Comparison of ENCODE assay signal across 8 cellular contexts in genomic region chr5:131634996-131635754, GRCh38. TPM values are rescaled to one million over a fixed set of nuclear protein-coding genes. Genes with fewer than 3 reads are reported as not detected.
DNase-seq lines count a peak whose midpoint lies in the region; ATAC-seq, FAIRE-seq and TF ChIP-seq lines count a peak whose summit lies in the region.

Gene RAPGEF6 (minus strand): TSS chr5:131635229. CDS start chr5:131635030, 199 bp downstream.

- H3K9me3 ChIP-seq in BE2C = no peaks in the 10 kb centered on the region

- H3K4me1 ChIP-seq in BE2C = no peaks in the 10 kb centered on the region

- no peak; the same call in 1 of the 2 replicates for TF ChIP-seq CTCF in BE2C (IDR thresholded peaks at IDR 0.05; ENCODE audit: low read depth, low read length)

- H3K36me3 ChIP-seq in BE2C = no peaks in the 10 kb centered on the region

- H3K27me3 ChIP-seq in BE2C = no peaks in the 10 kb centered on the region

- DNase-seq in BE2C (peak; percentile 97), GM19239 (ENCODE audit: insufficient read length, low spot score) (peak; percentile 49), NCI-H524 treated with DMSO at 0.1 percent for 48 hours (lab: John Stamatoyannopoulos, UW) (peak; percentile 93), kidney glomerular epithelial cell (lab: John Stamatoyannopoulos, UW) (peak; percentile 100)
- peak; percentile 95 to 96 for DNase-seq in activated CD4-positive, alpha-beta T cell treated with anti-CD3 and anti-CD28 coated beads for 4 hours
- peak; percentile 86 to 92 for DNase-seq in stimulated activated CD4-positive, alpha-beta T cell treated with anti-CD3 and anti-CD28 coated beads, Interleukin-1b, Interleukin-23, amount 100 ng/mL, for 1 hour (ENCODE audit: low read depth in 2 of 2)

- ATAC-seq in HG03457 (IDR thresholded peaks at IDR 0.05; ENCODE audit: unreplicated experiment) = peak; percentile 90

- H3K27ac ChIP-seq in cingulate gyrus (ENCODE audit: low read depth, low read length) = peak within 1 kb of the TSS; percentile 97

- peak within 1 kb of the TSS; percentile 96 for H3K4me3 ChIP-seq in BE2C (ENCODE audit: low read depth, low read length)

- peak; percentile 98 for FAIRE-seq in GM19239 (lab: Jason Lieb, UNC)

RNA-seq across cellular contexts. Expression of gene RAPGEF6, which starts in this region (rescaled TPM):
- 6.3 TPM for polyA plus RNA-seq in BE2C (2012; ENCODE audit: insufficient read depth, insufficient read length, low read depth)

Comparison
In these comparisons a context has a peak if more than half of its experiments do, and no peak if none do; other contexts are left out.
1. Peak in every context shown above with its lines: DNase-seq, ATAC-seq, H3K4me3 ChIP-seq and H3K27ac ChIP-seq.
2. DNase-seq: peak in every context shown above with its lines; median percentile 100 in kidney glomerular epithelial cell; 97 in BE2C; 96 in activated CD4-positive, alpha-beta T cell treated with anti-CD3 and anti-CD28 coated beads for 4 hours; 93 in NCI-H524 treated with DMSO at 0.1 percent for 48 hours; 89 in stimulated activated CD4-positive, alpha-beta T cell treated with anti-CD3 and anti-CD28 coated beads, Interleukin-1b, Interleukin-23, amount 100 ng/mL, for 1 hour; 49 in GM19239.